18 cellular contexts compared by ENCODE assay signal in genomic region chr3:14577897-14578296, GRCh38. TPM values are rescaled to one million over a fixed set of nuclear protein-coding genes. Genes with fewer than 3 reads are reported as not detected.
DNase-seq lines count a peak whose midpoint lies in the region; ATAC-seq, FAIRE-seq and TF ChIP-seq lines count a peak whose summit lies in the region.
"Had no signal": no experiment of that assay in that cellular context is flagged by ENCODE, and none has a peak within 500 bp of the region (broad histone marks: within the 10 kb centered on the region; RNA-seq: fewer than 3 reads in every experiment).

No MANE protein-coding gene starts in this region.

- ATAC-seq in HCT116, result no peak
- ATAC-seq in HepG2, result peak; percentile 79
- ATAC-seq in GM18517 (IDR thresholded peaks at IDR 0.05; ENCODE audit: unreplicated experiment), result no peak

- H3K4me2 ChIP-seq in HCT116 (ENCODE audit: low read length) (no peak overlapping the region), HepG2 (ENCODE audit: low read depth, low read length) (no peak overlapping the region)

- TF ChIP-seq CTCF in AG09309 (IDR thresholded peaks at IDR 0.05; ENCODE audit: control insufficient read depth, insufficient read depth, low read depth, low read length, missing control alignments) (peak; percentile 9), HCT116 (IDR thresholded peaks at IDR 0.05 in 2 of 3, conservative IDR thresholded peaks at IDR 0.05 in 1 of 3; ENCODE audit: borderline replicate concordance in 1 of 3, insufficient read depth in 1 of 3, low read depth in 2 of 3, low read length in 2 of 3) (no peak), VCaP (conservative IDR thresholded peaks at IDR 0.05) (peak; percentile 16; the same call in 1 of the 2 replicates), HepG2 (CRISPR knock-in tag; IDR thresholded peaks at IDR 0.05) (peak; percentile 62)

- DNase-seq in AG09309 (ENCODE audit: low read depth) (no peak), HCT116 (ENCODE audit: low read depth, low spot score) (no peak), HepG2 (ENCODE audit: low spot score) (no peak), T1000 (lab: John Stamatoyannopoulos, UW) (no peak)
- no peak for DNase-seq in stimulated activated naive CD4-positive, alpha-beta T cell treated with Interleukin-2 at 50 U/mL for 16 hours (lab: John Stamatoyannopoulos, UW)
- DNase-seq: BE2C; CD4-positive, alpha-beta T cell; DMS79; GOT3; NCI-H1092; NCI-H2227 treated with DMSO at 0.1 percent for 48 hours; NCI-H524; OCI-M1 had no signal

- 0% methylated on average over 1 of the region's 5 CpGs for WGBS in HepG2 (ENCODE audit: low lambda C conversion rate)

- H3K9me2 ChIP-seq in HCT116 (ENCODE audit: insufficient read depth), result no peaks in the 10 kb centered on the region

- H3K36me3 ChIP-seq in HCT116 (ENCODE audit: control insufficient read depth in 1 of 2, insufficient read depth in 2 of 2, low read length in 2 of 2), result no peaks in the 10 kb centered on the region
- H3K36me3 ChIP-seq in HepG2 (replicated peaks in 1 of 2; ENCODE audit: control insufficient read depth in 1 of 2, insufficient read depth in 2 of 2, low read length in 2 of 2), result no peaks in the 10 kb centered on the region
- H3K36me3 ChIP-seq: BE2C had no signal

- TF ChIP-seq RAD21 in HCT116 (IDR thresholded peaks at IDR 0.05; ENCODE audit: low read depth) (peak; percentile 26; the same call in 1 of the 2 replicates), HepG2 (CRISPR knock-in tag; IDR thresholded peaks at IDR 0.05) (no peak)

- H3K4me3 ChIP-seq in AG09309 (ENCODE audit: control insufficient read depth, low read depth, low read length) (no peak overlapping the region), HCT116 (replicated peaks in 1 of 2; ENCODE audit: low read depth in 1 of 2, low read length in 2 of 2) (no peak overlapping the region), HepG2 (replicated peaks in 1 of 3; ENCODE audit: insufficient read depth in 1 of 3, low read depth in 2 of 3, low read length in 3 of 3) (no peak overlapping the region)

- H3K27ac ChIP-seq in HCT116 (ENCODE audit: low read depth, low read length) (no peak overlapping the region), VCaP (no peak overlapping the region), HepG2 (ENCODE audit: extremely low read length, insufficient read depth, low read length) (no peak overlapping the region)
- H3K27ac ChIP-seq: RWPE1 had no signal

- no peak for TF ChIP-seq POLR2A in HCT116 (IDR thresholded peaks at IDR 0.05; ENCODE audit: borderline replicate concordance, extremely low read depth, insufficient read depth, insufficient read length)
- no peak for TF ChIP-seq POLR2A in HepG2 (IDR thresholded peaks at IDR 0.05; ENCODE audit: insufficient read depth in 1 of 2, low read depth in 2 of 2, low read length in 2 of 2)

- POLR2A ChIA-PET in HCT116 (lab: Charles Lee) (no interaction called here), HepG2 (lab: Yijun Ruan, JAX) (no interaction called here)

- no peak for FAIRE-seq in HepG2 (lab: Jason Lieb, UNC)
- FAIRE-seq: G401.6 had no signal

- no peak overlapping the region for H2AFZ ChIP-seq in HCT116 (ENCODE audit: low read depth, low read length, poor library complexity, severe bottlenecking)
- H2AFZ ChIP-seq in HepG2 (ENCODE audit: low read length), result no peak overlapping the region

- no peaks in the 10 kb centered on the region for H3K9me3 ChIP-seq in HCT116 (ENCODE audit: control insufficient read depth in 1 of 2, insufficient read depth in 1 of 2, low read depth in 1 of 2, low read length in 2 of 2)
- no peaks in the 10 kb centered on the region for H3K9me3 ChIP-seq in HepG2 (ENCODE audit: low read length)
- H3K9me3 ChIP-seq: BE2C had no signal

- RAD21 ChIA-PET in HCT116 (lab: Charles Lee; ENCODE audit: low non-redundant PET in 1 of 2, low total read pairs in 2 of 2, uncharacterized antibody in 2 of 2, unreplicated experiment in 2 of 2), result no interaction called here

- H4K20me1 ChIP-seq in HCT116 (ENCODE audit: insufficient read depth) (no peaks in the 10 kb centered on the region), HepG2 (ENCODE audit: insufficient read depth, low read length) (peaks cover 2% of the 10 kb centered on the region; the same call in 1 of the 2 replicates)

- H3K79me2 ChIP-seq in HCT116 (ENCODE audit: insufficient read depth, low read length) (no peaks in the 10 kb centered on the region), HepG2 (ENCODE audit: insufficient read depth, low read length) (no peaks in the 10 kb centered on the region)

- in situ Hi-C loops in HepG2 (cut with HindIII; ENCODE audit: extremely low pct_ligation_motif_present, low pct_unique_long_range_greater_than_20kb), result no loop called here

- H3K27me3 ChIP-seq in HCT116 (ENCODE audit: insufficient read depth, low read length) (peaks cover 7% of the 10 kb centered on the region; the same call in 1 of the 2 replicates), HepG2 (ENCODE audit: control insufficient read depth in 1 of 2, insufficient read depth in 2 of 2, low read length in 2 of 2) (peaks cover 0 to 12% of the 10 kb centered on the region in 2 experiments; a peak in 2 of 5 replicates)
- H3K27me3 ChIP-seq: BE2C had no signal

- TF ChIP-seq EP300 in HepG2 (IDR thresholded peaks at IDR 0.05; ENCODE audit: low read depth in 2 of 2, low read length in 2 of 2) (no peak), HepG2 (CRISPR knock-in tag; IDR thresholded peaks at IDR 0.05; ENCODE audit: borderline replicate concordance) (no peak)

- H3K4me1 ChIP-seq in HCT116 (ENCODE audit: control insufficient read depth in 1 of 2, insufficient read depth in 2 of 2, low read length in 2 of 2), result no peaks in the 10 kb centered on the region
- H3K4me1 ChIP-seq in HepG2 (ENCODE audit: insufficient read depth, low read length), result no peaks in the 10 kb centered on the region
- H3K4me1 ChIP-seq: BE2C had no signal

- CTCF ChIA-PET in HCT116 (lab: Charles Lee), result no interaction called here
- CTCF ChIA-PET in HepG2 (lab: Yijun Ruan, JAX; ENCODE audit: low intra/inter-chr PET ratio, low total read pairs), result no interaction called here

- intact Hi-C loops in HCT116 (cut with micrococcal nuclease) (no loop called here), HepG2 (cut with micrococcal nuclease; ENCODE audit: unreplicated experiment) (no loop called here)

- H3K9ac ChIP-seq in HCT116 (ENCODE audit: low read length) (no peak overlapping the region), HepG2 (ENCODE audit: insufficient read depth, low read depth, low read length) (no peak overlapping the region)

- BruUV-seq in HCT116 (replicated peaks; lab: Mats Ljungman, UMichigan) (no TSS peak), HepG2 (replicated peaks; lab: Mats Ljungman, UMichigan) (no TSS peak)

TF ChIP-seq in HCT116, 20 proteins besides CTCF, POLR2A, EP300 and RAD21 (continues in another document):
- TF ChIP-seq CEBPB (IDR thresholded peaks at IDR 0.05; ENCODE audit: low read depth) (no peak), ELF1 (IDR thresholded peaks at IDR 0.05; ENCODE audit: borderline replicate concordance, low read depth) (no peak), SP1 (IDR thresholded peaks at IDR 0.05; ENCODE audit: low read depth) (no peak)

TF ChIP-seq in HepG2, 621 proteins besides CTCF, POLR2A, EP300 and RAD21 (continues in another document):
- TF ChIP-seq RARA (CRISPR knock-in tag; IDR thresholded peaks at IDR 0.05) (no peak), NFE2L1 (CRISPR knock-in tag; IDR thresholded peaks at IDR 0.05; ENCODE audit: borderline replicate concordance) (no peak), STAG1 (CRISPR knock-in tag; IDR thresholded peaks at IDR 0.05) (peak; percentile 56), ZFAT (CRISPR knock-in tag; conservative IDR thresholded peaks at IDR 0.05) (no peak)
- TF ChIP-seq, protein P1, sequence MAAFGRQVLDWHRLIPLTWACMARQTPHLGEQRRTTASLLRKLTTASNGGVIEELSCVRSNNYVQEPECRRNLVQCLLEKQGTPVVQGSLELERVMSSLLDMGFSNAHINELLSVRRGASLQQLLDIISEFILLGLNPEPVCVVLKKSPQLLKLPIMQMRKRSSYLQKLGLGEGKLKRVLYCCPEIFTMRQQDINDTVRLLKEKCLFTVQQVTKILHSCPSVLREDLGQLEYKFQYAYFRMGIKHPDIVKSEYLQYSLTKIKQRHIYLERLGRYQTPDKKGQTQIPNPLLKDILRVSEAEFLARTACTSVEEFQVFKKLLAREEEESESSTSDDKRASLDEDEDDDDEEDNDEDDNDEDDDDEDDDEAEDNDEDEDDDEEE (CRISPR knock-in tag; IDR thresholded peaks at IDR 0.05), result no peak

RNA-seq across cellular contexts. Expression of gene GRIP2, which starts 37.8 kb away (rescaled TPM):
- total RNA-seq in HCT116 (2021; ENCODE audit: unreplicated experiment) (0.34 TPM), HepG2 (2016; rRNA removed; fragmentation: Illumina TruSeq; extraction: Trizol) (0.08 and 0.24 TPM in 2 replicates)
- 0.38 and 0.56 TPM in 2 replicates for polyA plus RNA-seq in HCT116 (2012)
- total RNA-seq in HepG2 (2016; cell fraction: cytosol; rRNA removed; fragmentation: Illumina TruSeq; extraction: Trizol; ENCODE audit: low read depth), result 0.09 and 0.10 TPM in 2 replicates
- total RNA-seq in HepG2 (2016; cell fraction: insoluble cytoplasmic fraction; rRNA removed; fragmentation: Illumina TruSeq; extraction: Trizol), result 0.26 TPM in 1 of 2 replicates, not detected in the other
- total RNA-seq in HepG2 (2016; cell fraction: membrane; rRNA removed; fragmentation: Illumina TruSeq; extraction: Trizol), result 0.09 and 0.55 TPM in 2 replicates
- 0.25 and 0.53 TPM in 2 replicates for total RNA-seq in HepG2 (2016; cell fraction: nucleus; rRNA removed; fragmentation: Illumina TruSeq; extraction: Trizol)
- polyA plus RNA-seq in HepG2 (2011; rRNA removed), result 0.11 and 0.14 TPM in 2 replicates
- polyA plus RNA-seq in HepG2 (2011; cell fraction: cytosol; rRNA removed), result 0.01 and 0.03 TPM in 2 replicates
- 0.36 and 0.40 TPM in 2 replicates for polyA plus RNA-seq in HepG2 (2011; cell fraction: nucleus; rRNA removed)
- 0.12 TPM in 2 replicates for polyA plus RNA-seq in HepG2 (2012)
- polyA plus RNA-seq in HepG2 (2016; cell fraction: cytosol; fragmentation: Illumina TruSeq; extraction: Trizol; ENCODE audit: low read depth), result 0.02 and 0.08 TPM in 2 replicates
- polyA plus RNA-seq in HepG2 (2016; cell fraction: insoluble cytoplasmic fraction; fragmentation: Illumina TruSeq; extraction: Trizol; ENCODE audit: low read depth), result not detected in 2 replicates
- polyA plus RNA-seq in HepG2 (2016; cell fraction: membrane; fragmentation: Illumina TruSeq; extraction: Trizol; ENCODE audit: low read depth), result 0.14 and 0.16 TPM in 2 replicates
- polyA plus RNA-seq in HepG2 (2016; cell fraction: nucleus; fragmentation: Illumina TruSeq; extraction: Trizol; ENCODE audit: insufficient read depth, low read depth), result 0.56 and 0.57 TPM in 2 replicates
- polyA minus RNA-seq in HepG2 (2011; rRNA and poly(A)+ RNA removed; ENCODE audit: low replicate concordance), result 0.04 and 0.58 TPM in 2 replicates
- not detected in 2 replicates for polyA minus RNA-seq in HepG2 (2011; cell fraction: cytosol; rRNA and poly(A)+ RNA removed)
- 0.12 and 0.26 TPM in 2 replicates for polyA minus RNA-seq in HepG2 (2011; cell fraction: nucleus; rRNA and poly(A)+ RNA removed)
- total RNA-seq: CD4-positive, alpha-beta T cell; MCF 10A had no signal

Comparison
In these comparisons a context has a peak if more than half of its experiments do, and no peak if none do; other contexts are left out.
1. CTCF ChIP-seq: peak in AG09309 (single experiment), VCaP (single experiment) and HepG2 (single experiment); none in HCT116 (0 of 3).